Comparison of ENCODE assay signal across 27 cellular contexts in genomic region chr14:68222726-68223125, GRCh38.
"Had no signal": no experiment of that assay in that cellular context is flagged by ENCODE, and none has a peak within 500 bp of the region (broad histone marks: within the 10 kb centered on the region; RNA-seq: fewer than 3 reads in every experiment).

No MANE protein-coding gene starts in this region.

- H3K4me3 Mint-ChIP-seq: immature natural killer cell; mesothelial cell of epicardium; naive B cell; natural killer cell; neural crest cell; stimulated activated naive B cell treated with anti-CD40 and anti-IgM and Interleukin-4, amounts not matched to agents 10 μg/mL and 1 μg/mL and 100 μg/mL, for 72 hours had no signal

- DNase-seq: hypothalamus; immature natural killer cell; left ventricle myocardium inferior; mesendoderm; naive B cell; natural killer cell; nucleus accumbens; pancreas; psoas muscle; right lobe of liver; stimulated activated CD4-positive, alpha-beta T cell treated with anti-CD3 and anti-CD28 coated beads, Interleukin-12 subunit alpha, Interleukin-12 subunit beta, amount 100 ng/mL, for 4 hours; stimulated activated CD4-positive, alpha-beta T cell treated with anti-CD3 and anti-CD28 coated beads, Interleukin-15, amount 100 ng/mL, for 24 hours; stimulated activated CD4-positive, alpha-beta T cell treated with anti-CD3 and anti-CD28 coated beads, Interleukin-2, amount 100 ng/mL, for 24 hours; stimulated activated CD4-positive, alpha-beta T cell treated with anti-CD3 and anti-CD28 coated beads, Interleukin-4, amount 100 ng/mL, for 1 hour; stimulated activated naive B cell treated with anti-CD40 and anti-IgM and Interleukin-4, amounts not matched to agents 10 μg/mL and 1 μg/mL and 100 μg/mL, for 72 hours; stimulated activated naive CD8-positive, alpha-beta T cell treated with anti-CD3 and anti-CD28 coated beads, Interleukin-15, Interleukin-2, amounts not matched to agents 100 U/mL and 50 U/mL, for 24 hours; stomach; testis; thyroid gland; transverse colon; upper lobe of right lung had no signal

- H3K9me3 ChIP-seq: left ventricle myocardium inferior, pancreas, psoas muscle, right lobe of liver, stomach, testis, thyroid gland, upper lobe of right lung, vagina had no signal

- H3K36me3 Mint-ChIP-seq: natural killer cell had no signal

- ATAC-seq: natural killer cell; pancreas; psoas muscle; right lobe of liver; stimulated activated naive B cell treated with anti-CD40 and anti-IgM and Interleukin-4, amounts not matched to agents 10 μg/mL and 1 μg/mL and 100 μg/mL, for 72 hours; stimulated activated naive CD8-positive, alpha-beta T cell treated with anti-CD3 and anti-CD28 coated beads, Interleukin-15, Interleukin-2, amounts not matched to agents 100 U/mL and 50 U/mL, for 24 hours; upper lobe of right lung had no signal

- H3K27me3 Mint-ChIP-seq: naive B cell; stimulated activated naive B cell treated with anti-CD40 and anti-IgM and Interleukin-4, amounts not matched to agents 10 μg/mL and 1 μg/mL and 100 μg/mL, for 72 hours had no signal

- H3K27me3 ChIP-seq: pancreas, right lobe of liver, stomach, testis, thyroid gland, transverse colon, upper lobe of right lung, vagina had no signal

- H3K4me1 Mint-ChIP-seq: immature natural killer cell, naive B cell, natural killer cell, neural crest cell had no signal

- H3K9me3 Mint-ChIP-seq: natural killer cell had no signal

- H3K27ac Mint-ChIP-seq: immature natural killer cell; naive B cell; natural killer cell; stimulated activated naive B cell treated with anti-CD40 and anti-IgM and Interleukin-4, amounts not matched to agents 10 μg/mL and 1 μg/mL and 100 μg/mL, for 72 hours had no signal

- H3K4me3 ChIP-seq: left ventricle myocardium inferior, lung, pancreas, psoas muscle, right lobe of liver, smooth muscle cell, stomach, testis, thyroid gland, transverse colon, upper lobe of right lung, vagina had no signal

- H3K4me1 ChIP-seq: left ventricle myocardium inferior, psoas muscle, right lobe of liver, upper lobe of right lung had no signal

- FAIRE-seq: islet of Langerhans, pancreas had no signal

- H3K36me3 ChIP-seq: left ventricle myocardium inferior, pancreas, right lobe of liver, stomach, thyroid gland, transverse colon, upper lobe of right lung, vagina had no signal
